Comparison of ENCODE assay signal across 16 cellular contexts in genomic region chr5:172850454-172850797, GRCh38. TPM values are rescaled to one million over a fixed set of nuclear protein-coding genes. Genes with fewer than 3 reads are reported as not detected.
DNase-seq lines count a peak whose midpoint lies in the region; ATAC-seq, FAIRE-seq and TF ChIP-seq lines count a peak whose summit lies in the region.
"Had no signal": no experiment of that assay in that cellular context is flagged by ENCODE, and none has a peak within 500 bp of the region (broad histone marks: within the 10 kb centered on the region; RNA-seq: fewer than 3 reads in every experiment).

No MANE protein-coding gene starts in this region.

- H3K27me3 ChIP-seq in RWPE2 (ENCODE audit: insufficient read depth, poor library complexity, severe bottlenecking) (no peaks in the 10 kb centered on the region), keratinocyte (ENCODE audit: control insufficient read depth, extremely low read depth, insufficient read depth, low read length) (no peaks in the 10 kb centered on the region)

- no peaks in the 10 kb centered on the region for H4K20me1 ChIP-seq in keratinocyte (ENCODE audit: control insufficient read depth, extremely low read depth, insufficient read depth, low read length)

- intact Hi-C loops in Calu3 (cut with micrococcal nuclease; ENCODE audit: unreplicated experiment), result no loop called here

- H3K36me3 ChIP-seq in RWPE2 (ENCODE audit: low read depth) (peaks cover 50% of the 10 kb centered on the region), keratinocyte (ENCODE audit: control insufficient read depth in 2 of 2, extremely low read depth in 1 of 2, insufficient read depth in 2 of 2, low read length in 2 of 2) (peaks cover 2 to 8% of the 10 kb centered on the region in 2 experiments)

- CTCF ChIA-PET in Calu3 (lab: Charles Lee), result interaction anchor here (1.0 to 1.3 kb wide), 4 partner anchors 10 to 136 kb away, joined by 3 to 13 read pairs (median 4); no protein-coding TSS in a partner anchor

- H3K79me2 ChIP-seq in keratinocyte (ENCODE audit: control insufficient read depth, insufficient read depth, low read length), result peaks cover 29% of the 10 kb centered on the region

- H3K4me3 Mint-ChIP-seq in Calu3 (ENCODE audit: low read depth, unreplicated experiment), result no peak overlapping the region
- H3K4me3 Mint-ChIP-seq: central memory CD8-positive, alpha-beta T cell had no signal

- H3K4me3 ChIP-seq in RWPE2 (ENCODE audit: severe bottlenecking), result no peak overlapping the region
- no peak overlapping the region for H3K4me3 ChIP-seq in keratinocyte (ENCODE audit: control insufficient read depth in 2 of 3, extremely low read depth in 1 of 3, insufficient read depth in 2 of 3, low read depth in 1 of 3, low read length in 3 of 3)
- H3K4me3 ChIP-seq in skin epidermis, result no peak overlapping the region

- H3K4me1 Mint-ChIP-seq in Calu3 (ENCODE audit: low read depth, unreplicated experiment), result peaks cover 39% of the 10 kb centered on the region

- no peaks in the 10 kb centered on the region for H3K9me1 ChIP-seq in keratinocyte (ENCODE audit: control insufficient read depth, extremely low read depth, insufficient read depth, low read length)

- BruUV-seq in Calu3 (replicated peaks; lab: Mats Ljungman, UMichigan), result TSS peak; percentile 35

- ATAC-seq in RWPE2 (ENCODE audit: low read depth) (no peak), GM21367 (IDR thresholded peaks at IDR 0.05; ENCODE audit: unreplicated experiment) (no peak), HG02588 (IDR thresholded peaks at IDR 0.05; ENCODE audit: unreplicated experiment) (no peak)
- ATAC-seq: activated T-cell treated with anti-CD3 and anti-CD28 coated beads, Interleukin-2, amount 50 U/mL, for 72 hours had no signal

- no peaks in the 10 kb centered on the region for H3K9me3 ChIP-seq in RWPE2 (ENCODE audit: severe bottlenecking)
- no peaks in the 10 kb centered on the region for H3K9me3 ChIP-seq in keratinocyte (ENCODE audit: control insufficient read depth, low read depth, low read length)

- H3K4me1 ChIP-seq in RWPE2 (ENCODE audit: insufficient read depth, poor library complexity, severe bottlenecking), result peaks cover 57% of the 10 kb centered on the region
- peaks cover 16% of the 10 kb centered on the region for H3K4me1 ChIP-seq in keratinocyte (ENCODE audit: control insufficient read depth, extremely low read depth, insufficient read depth, low read length)

- peak overlapping the region; percentile 34 for H3K9ac ChIP-seq in keratinocyte (ENCODE audit: control insufficient read depth, extremely low read depth, insufficient read depth, low read length)
- H3K9ac ChIP-seq: parathyroid adenoma had no signal

- peaks cover 11% of the 10 kb centered on the region for H3K36me3 Mint-ChIP-seq in Calu3 (ENCODE audit: insufficient read depth, unreplicated experiment)

- H3K27ac ChIP-seq in RWPE2 (ENCODE audit: poor library complexity, severe bottlenecking), result peak overlapping the region; percentile 99
- peak overlapping the region; percentile 63 for H3K27ac ChIP-seq in keratinocyte (ENCODE audit: control insufficient read depth, insufficient read depth, low read length)
- H3K27ac ChIP-seq in skin epidermis, result peak overlapping the region in 12 of 21 experiments; percentile 2 to 72 (median 39)

- peak overlapping the region; percentile 52 for H3K27ac Mint-ChIP-seq in Calu3 (ENCODE audit: unreplicated experiment)
- H3K27ac Mint-ChIP-seq: activated T-cell treated with anti-CD3 and anti-CD28 coated beads, Interleukin-2, amount 50 U/mL, for 72 hours had no signal

- DNase-seq in Calu3 (no peak), RWPE2 (ENCODE audit: low spot score) (no peak), keratinocyte (ENCODE audit: low read depth, low spot score) (no peak), DMS53 (lab: John Stamatoyannopoulos, UW) (no peak), NCI-H1930 (lab: John Stamatoyannopoulos, UW) (no peak)
- DNase-seq: activated CD4-positive, alpha-beta T cell treated with anti-CD3 and anti-CD28 coated beads, Interleukin-2, amount 50 U/mL, for 4 hours; activated T-cell treated with anti-CD3 and anti-CD28 coated beads, Interleukin-2, amount 50 U/mL, for 72 hours; mesendoderm; NCI-H1436 treated with DMSO at 0.1 percent for 48 hours; NCI-H345 had no signal

- dilution Hi-C loops in keratinocyte (cut with MboI; ENCODE audit: extremely low pct_ligation_motif_present, low sequenced_read_pairs), result no loop called here

- H3K4me2 ChIP-seq in keratinocyte (ENCODE audit: control insufficient read depth, extremely low read depth, insufficient read depth, low read depth, low read length), result no peak overlapping the region

- no peaks in the 10 kb centered on the region for H3K27me3 Mint-ChIP-seq in Calu3 (ENCODE audit: unreplicated experiment)
- H3K27me3 Mint-ChIP-seq: central memory CD8-positive, alpha-beta T cell had no signal

- no peaks in the 10 kb centered on the region for H3K9me3 Mint-ChIP-seq in Calu3 (ENCODE audit: low read depth, unreplicated experiment)
- H3K9me3 Mint-ChIP-seq: activated T-cell treated with anti-CD3 and anti-CD28 coated beads, Interleukin-2, amount 50 U/mL, for 72 hours; central memory CD8-positive, alpha-beta T cell had no signal

- FAIRE-seq in keratinocyte (lab: Jason Lieb, UNC), result no peak
- FAIRE-seq: frontal cortex had no signal

- no peak overlapping the region for H2AFZ ChIP-seq in keratinocyte (ENCODE audit: control insufficient read depth, low read length)
- H2AFZ ChIP-seq: parathyroid adenoma had no signal

- TF ChIP-seq CTCF in Calu3 (IDR thresholded peaks at IDR 0.05; ENCODE audit: unreplicated experiment), result no peak
- no peak for TF ChIP-seq CTCF in RWPE2 (IDR thresholded peaks at IDR 0.05; ENCODE audit: poor library complexity, severe bottlenecking)
- TF ChIP-seq CTCF in keratinocyte (optimal IDR thresholded peaks at IDR 0.05 in 1 of 3, IDR thresholded peaks at IDR 0.05 in 1 of 3, conservative IDR thresholded peaks at IDR 0.05 in 1 of 3; ENCODE audit: extremely low read depth in 1 of 3, insufficient read depth in 2 of 3, low read length in 3 of 3), result no peak

RNA-seq across cellular contexts. Expression of gene ERGIC1, which starts 16.4 kb away (rescaled TPM):
- total RNA-seq in Calu3 (2022), result 231 and 235 TPM in 2 replicates
- polyA plus RNA-seq in keratinocyte, result 89.5 to 105 TPM (median 93.4 TPM) in 3 replicates
- polyA plus RNA-seq in keratinocyte (2011; ENCODE audit: low read depth), result 25.2 TPM
- 92.4 and 115 TPM in 2 replicates for polyA plus RNA-seq in keratinocyte (2011; cell fraction: cytosol; rRNA removed)
- polyA plus RNA-seq in keratinocyte (2011; cell fraction: nucleus; rRNA removed), result 48.2 and 60.3 TPM in 2 replicates
- polyA plus RNA-seq in keratinocyte (2012; ENCODE audit: low replicate concordance), result 51.3 and 98.7 TPM in 2 replicates
- 162 to 220 TPM (median 183 TPM) in 3 replicates for polyA minus RNA-seq in keratinocyte
- polyA minus RNA-seq in keratinocyte (2011; cell fraction: cytosol; rRNA and poly(A)+ RNA removed), result 102 TPM
- polyA minus RNA-seq in keratinocyte (2011; cell fraction: nucleus; rRNA and poly(A)+ RNA removed), result 34.2 and 59.5 TPM in 2 replicates

Comparison
In these comparisons a context has a peak if more than half of its experiments do, and no peak if none do; other contexts are left out.
1. H3K27ac ChIP-seq: peak in every context shown above with its lines; median percentile 99 in RWPE2; 63 in keratinocyte; 39 in skin epidermis.